In the genomic region with DNA sequence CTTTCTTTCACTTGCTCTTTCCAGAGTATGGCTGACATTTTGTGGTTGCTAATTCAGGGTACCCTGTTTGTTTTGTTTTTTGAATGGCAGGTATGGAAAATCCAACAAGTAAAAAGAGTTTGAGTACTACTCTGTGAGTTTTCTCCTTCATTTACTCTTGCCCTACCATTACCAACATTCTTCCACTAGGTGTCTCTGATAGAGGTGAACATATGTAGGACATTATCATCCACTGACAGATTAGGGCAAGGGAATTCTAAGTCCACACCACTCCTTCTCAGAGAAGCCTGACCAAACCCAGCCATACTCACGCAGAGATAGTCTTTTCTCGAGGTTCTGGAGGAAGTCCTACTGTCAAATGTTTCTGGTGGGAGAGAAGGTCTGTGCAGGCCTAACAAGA, we compare ENCODE assay signal across 1 cellular context.
TF ChIP-seq lines count a peak whose summit lies in the region.

No MANE protein-coding gene starts in this region.

TF ChIP-seq in SK-N-SH, 30 proteins besides CTCF, POLR2A, EP300 and RAD21 (continued from another document):
- TF ChIP-seq, protein P1, sequence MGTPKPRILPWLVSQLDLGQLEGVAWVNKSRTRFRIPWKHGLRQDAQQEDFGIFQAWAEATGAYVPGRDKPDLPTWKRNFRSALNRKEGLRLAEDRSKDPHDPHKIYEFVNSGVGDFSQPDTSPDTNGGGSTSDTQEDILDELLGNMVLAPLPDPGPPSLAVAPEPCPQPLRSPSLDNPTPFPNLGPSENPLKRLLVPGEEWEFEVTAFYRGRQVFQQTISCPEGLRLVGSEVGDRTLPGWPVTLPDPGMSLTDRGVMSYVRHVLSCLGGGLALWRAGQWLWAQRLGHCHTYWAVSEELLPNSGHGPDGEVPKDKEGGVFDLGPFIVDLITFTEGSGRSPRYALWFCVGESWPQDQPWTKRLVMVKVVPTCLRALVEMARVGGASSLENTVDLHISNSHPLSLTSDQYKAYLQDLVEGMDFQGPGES (IDR thresholded peaks at IDR 0.05; ENCODE audit: low read depth, low read length): no peak
- TF ChIP-seq JUND (IDR thresholded peaks at IDR 0.05) (no peak), FOXJ3 (CRISPR knock-in tag; IDR thresholded peaks at IDR 0.05) (no peak), GATA2 (CRISPR knock-in tag; IDR thresholded peaks at IDR 0.05) (no peak)
